In genomic region chr20:58609026-58609425, GRCh38 we compare ENCODE assay signal across 6 cellular contexts.
"Had no signal": no experiment of that assay in that cellular context is flagged by ENCODE, and none has a peak within 500 bp of the region (broad histone marks: within the 10 kb centered on the region; RNA-seq: fewer than 3 reads in every experiment).

No MANE protein-coding gene starts in this region.

- ATAC-seq: K562 had no signal

- DNase-seq: GM23248, GOT3, H9, HCEC 1CT, IMR-90 had no signal

- H3K27ac ChIP-seq: GM23248 had no signal

- H2AFZ ChIP-seq: GM23248 had no signal

- H3K4me3 ChIP-seq: GM23248, K562 had no signal

- H3K9ac ChIP-seq: GM23248 had no signal
